In genomic region chr3:148992027-148992634, GRCh38 we compare ENCODE assay signal across 8 cellular contexts. TPM values are rescaled to one million over a fixed set of nuclear protein-coding genes. Genes with fewer than 3 reads are reported as not detected.
DNase-seq lines count a peak whose midpoint lies in the region; ATAC-seq and TF ChIP-seq lines count a peak whose summit lies in the region.

No MANE protein-coding gene starts in this region.

- H3K27ac ChIP-seq in SK-N-SH (ENCODE audit: low read depth in 2 of 2, low read length in 1 of 2) = peak overlapping the region; percentile 71 to 79
- peak overlapping the region; percentile 97 for H3K27ac ChIP-seq in breast epithelium
- peak overlapping the region; percentile 54 for H3K27ac ChIP-seq in smooth muscle cell (ENCODE audit: low read depth)

- DNase-seq in Daoy (ENCODE audit: low read depth) = peak; percentile 46
- no peak for DNase-seq in SK-N-SH
- peak in 1 of 2 donors; percentile 28 for DNase-seq in breast epithelium (ENCODE audit: low spot score in 2 of 2)
- peak; percentile 62 for DNase-seq in islet precursor cell
- peak; percentile 41 for DNase-seq in smooth muscle cell (lab: John Stamatoyannopoulos, UW; ENCODE audit: unreplicated experiment)
- DNase-seq in NCI-H1694 (lab: John Stamatoyannopoulos, UW) = no peak

- TF ChIP-seq RAD21 in SK-N-SH (IDR thresholded peaks at IDR 0.05; ENCODE audit: low read length) = no peak

- H3K9me3 ChIP-seq in SK-N-SH (no peaks in the 10 kb centered on the region), breast epithelium (no peaks in the 10 kb centered on the region), smooth muscle cell (replicated peaks; ENCODE audit: low read depth) (no peaks in the 10 kb centered on the region)

- H3K4me1 ChIP-seq in SK-N-SH (ENCODE audit: control insufficient read depth in 1 of 2, insufficient read depth in 2 of 2, low read depth in 1 of 2, low read length in 1 of 2) = peaks cover 3 to 4% of the 10 kb centered on the region in 2 experiments; a peak in 1 of 4 replicates
- H3K4me1 ChIP-seq in breast epithelium = peaks cover 0 to 5% of the 10 kb centered on the region in 2 donors
- H3K4me1 ChIP-seq in smooth muscle cell (ENCODE audit: low read depth) = no peaks in the 10 kb centered on the region

- no peak for TF ChIP-seq CTCF in SK-N-SH (IDR thresholded peaks at IDR 0.05)
- TF ChIP-seq CTCF in breast epithelium (IDR thresholded peaks at IDR 0.05) = no peak
- TF ChIP-seq CTCF in smooth muscle cell (IDR thresholded peaks at IDR 0.05; ENCODE audit: borderline replicate concordance, insufficient read depth, poor library complexity, severe bottlenecking) = no peak

- H3K4me3 ChIP-seq in SK-N-SH (ENCODE audit: low read depth in 2 of 2, low read length in 1 of 2) (peak overlapping the region; percentile 81 to 82), breast epithelium (peak overlapping the region; percentile 89 to 94 (median 92)), smooth muscle cell (peak overlapping the region; percentile 73)

- peaks cover 15 to 17% of the 10 kb centered on the region in 2 experiments for H3K36me3 ChIP-seq in SK-N-SH (replicated peaks in 1 of 2; ENCODE audit: control insufficient read depth in 1 of 2, insufficient read depth in 2 of 2, low read length in 1 of 2)
- no peaks in the 10 kb centered on the region for H3K36me3 ChIP-seq in breast epithelium
- H3K36me3 ChIP-seq in smooth muscle cell (ENCODE audit: low read depth) = no peaks in the 10 kb centered on the region

- POLR2A ChIA-PET in SK-N-SH (lab: Yijun Ruan, JAX) = no interaction called here

- peaks cover 4% of the 10 kb centered on the region for H3F3A ChIP-seq in SK-N-SH (replicated peaks; ENCODE audit: insufficient read depth)
- H3F3A ChIP-seq in smooth muscle cell (ENCODE audit: low read depth) = no peaks in the 10 kb centered on the region

- peak overlapping the region; percentile 84 for H3K9ac ChIP-seq in SK-N-SH
- peak overlapping the region; percentile 79 for H3K9ac ChIP-seq in smooth muscle cell (ENCODE audit: low read depth)

- H3K4me2 ChIP-seq in SK-N-SH (peak overlapping the region; percentile 86), smooth muscle cell (peak overlapping the region; percentile 96)

- TF ChIP-seq POLR2A in breast epithelium (IDR thresholded peaks at IDR 0.05) = no peak

- intact Hi-C loops in breast epithelium (cut with DNase I; ENCODE audit: low total_unique reads) = no loop called here

- CTCF ChIA-PET in SK-N-SH (lab: Yijun Ruan, JAX) = interaction anchor here (0.6 to 2.3 kb wide), 8 partner anchors 9 to 280 kb away, joined by 3 to 9 read pairs (median 3); no protein-coding TSS in a partner anchor

- no peaks in the 10 kb centered on the region for H3K9me2 ChIP-seq in SK-N-SH

- H3K79me2 ChIP-seq in SK-N-SH (ENCODE audit: insufficient read depth) (peaks cover 6% of the 10 kb centered on the region; the same call in 1 of the 2 replicates), smooth muscle cell (ENCODE audit: low read depth) (no peaks in the 10 kb centered on the region)

- H3K27me3 ChIP-seq in SK-N-SH (ENCODE audit: insufficient read depth) (no peaks in the 10 kb centered on the region), breast epithelium (no peaks in the 10 kb centered on the region), smooth muscle cell (ENCODE audit: low read depth) (no peaks in the 10 kb centered on the region)

- H4K20me1 ChIP-seq in SK-N-SH (ENCODE audit: insufficient read depth) = no peaks in the 10 kb centered on the region
- no peaks in the 10 kb centered on the region for H4K20me1 ChIP-seq in smooth muscle cell (ENCODE audit: low read depth)

- 14% methylated on average over 12 of the region's 34 CpGs for WGBS in SK-N-SH (ENCODE audit: low lambda C conversion rate)
- 5% methylated on average over 32 of the region's 34 CpGs for WGBS in smooth muscle cell (ENCODE audit: low lambda C conversion rate)

- peak; percentile 28 for ATAC-seq in GM19395 (IDR thresholded peaks at IDR 0.05; ENCODE audit: unreplicated experiment)
- ATAC-seq in HG03439 (IDR thresholded peaks at IDR 0.05; ENCODE audit: unreplicated experiment) = peak; percentile 24

- TF ChIP-seq EP300 in SK-N-SH (IDR thresholded peaks at IDR 0.05; ENCODE audit: borderline replicate concordance in 1 of 2, low read depth in 1 of 2, low read length in 1 of 2) = no peak

- H2AFZ ChIP-seq in SK-N-SH (ENCODE audit: low read depth) = peak overlapping the region; percentile 99
- peak overlapping the region; percentile 77 for H2AFZ ChIP-seq in smooth muscle cell (ENCODE audit: low read depth)

TF ChIP-seq in SK-N-SH, 30 proteins besides CTCF, POLR2A, EP300 and RAD21:
- TF ChIP-seq MXI1 (IDR thresholded peaks at IDR 0.05; ENCODE audit: low read depth, low read length) (no peak), MAX (IDR thresholded peaks at IDR 0.05; ENCODE audit: low read depth) (no peak), FOXM1 (IDR thresholded peaks at IDR 0.05; ENCODE audit: low read depth) (no peak), YY1 (IDR thresholded peaks at IDR 0.05; ENCODE audit: low read depth) (no peak), EZH2phosphoT487 (IDR thresholded peaks at IDR 0.05; ENCODE audit: borderline replicate concordance, low read depth) (no peak), POLR2AphosphoS5 (IDR thresholded peaks at IDR 0.05; ENCODE audit: low read depth, low read length) (no peak)
- TF ChIP-seq, protein P1, sequence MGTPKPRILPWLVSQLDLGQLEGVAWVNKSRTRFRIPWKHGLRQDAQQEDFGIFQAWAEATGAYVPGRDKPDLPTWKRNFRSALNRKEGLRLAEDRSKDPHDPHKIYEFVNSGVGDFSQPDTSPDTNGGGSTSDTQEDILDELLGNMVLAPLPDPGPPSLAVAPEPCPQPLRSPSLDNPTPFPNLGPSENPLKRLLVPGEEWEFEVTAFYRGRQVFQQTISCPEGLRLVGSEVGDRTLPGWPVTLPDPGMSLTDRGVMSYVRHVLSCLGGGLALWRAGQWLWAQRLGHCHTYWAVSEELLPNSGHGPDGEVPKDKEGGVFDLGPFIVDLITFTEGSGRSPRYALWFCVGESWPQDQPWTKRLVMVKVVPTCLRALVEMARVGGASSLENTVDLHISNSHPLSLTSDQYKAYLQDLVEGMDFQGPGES (IDR thresholded peaks at IDR 0.05; ENCODE audit: low read depth, low read length) = no peak

RNA-seq across cellular contexts. Expression of gene GYG1, which starts 0.8 kb away (rescaled TPM):
- total RNA-seq in Daoy (2014; rRNA removed; shearing (Covaris generic)) = 19.9 and 33.4 TPM in 2 replicates
- polyA plus RNA-seq in SK-N-SH (2012; rRNA removed) (16.8 and 21.7 TPM in 2 replicates), smooth muscle cell (13.6 and 15.8 TPM in 2 replicates)
- 21.0 and 23.2 TPM in 2 replicates for polyA plus RNA-seq in SK-N-SH (2012; cell fraction: cytosol; rRNA removed)
- 8.8 and 20.0 TPM in 2 replicates for polyA plus RNA-seq in SK-N-SH (2012; cell fraction: nucleus; rRNA removed)
- total RNA-seq in breast epithelium (10 to 100 TPM; 25.8 to 36.1 (median 35.9) TPM), smooth muscle cell (23.4 and 29.8 TPM in 2 replicates)

Comparison
In these comparisons a context has a peak if more than half of its experiments do, and no peak if none do; other contexts are left out.
1. DNase-seq: peak in Daoy (single experiment), islet precursor cell (single experiment) and smooth muscle cell (single experiment); none in SK-N-SH (single experiment) and NCI-H1694 (single experiment).
2. Peak in every context shown above with its lines, with median percentiles within 50 percentile points of each other: H3K27ac ChIP-seq and H3K4me3 ChIP-seq.